22 cellular contexts compared by ENCODE assay signal in the genomic region with DNA sequence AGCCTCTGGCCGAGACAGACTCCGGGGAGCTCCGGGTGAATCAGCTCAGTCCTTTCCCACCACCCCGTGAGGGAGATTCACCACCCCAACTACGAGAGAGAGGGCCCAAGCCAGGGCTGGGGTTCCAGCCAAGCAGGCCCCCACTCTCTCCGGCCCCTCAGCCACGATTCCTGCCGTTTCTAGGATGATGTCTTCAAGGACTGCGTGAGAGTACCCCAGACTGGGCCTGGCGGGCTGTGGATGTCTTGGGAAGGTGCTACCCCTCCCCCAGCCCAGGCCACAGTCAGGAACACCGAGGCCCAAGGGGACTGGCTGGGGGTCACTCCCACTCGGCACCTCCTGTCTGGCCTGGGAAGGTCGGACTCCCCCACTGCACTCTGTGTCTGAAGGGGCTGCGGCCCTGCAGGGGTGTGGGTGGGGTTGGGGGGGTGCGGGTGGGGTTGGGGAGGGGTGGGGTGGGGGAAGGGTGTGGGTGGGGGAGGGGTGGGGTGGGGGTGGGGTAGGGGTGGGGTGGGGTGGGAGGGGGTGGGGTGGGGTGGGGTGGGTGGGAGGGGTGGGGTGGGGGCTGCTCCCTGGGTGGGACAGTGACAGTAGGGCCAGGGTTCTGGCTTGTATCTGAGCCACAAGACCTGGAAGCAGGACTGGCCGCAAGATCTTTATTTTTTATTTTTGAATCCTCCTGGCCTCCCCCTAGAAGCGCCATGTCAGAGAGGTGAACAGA. TPM values are rescaled to one million over a fixed set of nuclear protein-coding genes. Genes with fewer than 3 reads are reported as not detected.
A peak's percentile ranks its signal among the peaks of the same experiment; 100 is the strongest.
DNase-seq lines count a peak whose midpoint lies in the region; ATAC-seq, FAIRE-seq and TF ChIP-seq lines count a peak whose summit lies in the region.
"Had no signal": no experiment of that assay in that cellular context is flagged by ENCODE, and none has a peak within 500 bp of the region (broad histone marks: within the 10 kb centered on the region; RNA-seq: fewer than 3 reads in every experiment).

No MANE protein-coding gene starts in this region.

- H4K20me1 ChIP-seq in HepG2 (ENCODE audit: insufficient read depth, low read length): peaks cover 18% of the 10 kb centered on the region; the same call in 1 of the 2 replicates

- H3K9me3 Mint-ChIP-seq in endodermal cell: no peaks in the 10 kb centered on the region

- no peak for TF ChIP-seq RAD21 in HepG2 (CRISPR knock-in tag; IDR thresholded peaks at IDR 0.05)

- no peak overlapping the region for H3K27ac Mint-ChIP-seq in endodermal cell

- POLR2A ChIA-PET in HepG2 (lab: Yijun Ruan, JAX): no interaction called here

- intact Hi-C loops in HepG2 (cut with micrococcal nuclease; ENCODE audit: unreplicated experiment) (no loop called here), right lobe of liver (cut with DNase I) (no loop called here), gastrocnemius medialis (cut with DNase I; ENCODE audit: low total_unique reads) (loop anchor here (5.0 kb wide), 1 partner anchor 54 kb away; no protein-coding TSS in a partner anchor)

- H3K36me3 ChIP-seq in HepG2 (replicated peaks in 1 of 2; ENCODE audit: control insufficient read depth in 1 of 2, insufficient read depth in 2 of 2, low read length in 2 of 2) (no peaks in the 10 kb centered on the region), right lobe of liver (no peaks in the 10 kb centered on the region), endodermal cell (ENCODE audit: control insufficient read depth, insufficient read depth, low read length) (no peaks in the 10 kb centered on the region), gastrocnemius medialis (peaks cover 0 to 35% of the 10 kb centered on the region in 2 donors)
- H3K36me3 ChIP-seq: ovary had no signal

- CTCF ChIA-PET in HepG2 (lab: Yijun Ruan, JAX; ENCODE audit: low intra/inter-chr PET ratio, low total read pairs): no interaction called here

- no peak overlapping the region for H3K4me3 Mint-ChIP-seq in endodermal cell

- no peak for TF ChIP-seq POLR2A in HepG2 (IDR thresholded peaks at IDR 0.05; ENCODE audit: insufficient read depth in 1 of 2, low read depth in 2 of 2, low read length in 2 of 2)
- no peak for TF ChIP-seq POLR2A in right lobe of liver (IDR thresholded peaks at IDR 0.05)
- no peak for TF ChIP-seq POLR2A in gastrocnemius medialis (IDR thresholded peaks at IDR 0.05)

- H3K4me3 ChIP-seq in HepG2 (replicated peaks in 1 of 3; ENCODE audit: insufficient read depth in 1 of 3, low read depth in 2 of 3, low read length in 3 of 3): no peak overlapping the region
- H3K4me3 ChIP-seq in right lobe of liver: no peak overlapping the region
- H3K4me3 ChIP-seq in endodermal cell (ENCODE audit: low read length): no peak overlapping the region
- no peak overlapping the region for H3K4me3 ChIP-seq in gastrocnemius medialis
- H3K4me3 ChIP-seq: ovary had no signal

- H3K4me1 Mint-ChIP-seq in endodermal cell: no peaks in the 10 kb centered on the region

- DNase-seq in HepG2 (ENCODE audit: low spot score): no peak
- no peak for DNase-seq in right lobe of liver
- DNase-seq in endodermal cell: no peak
- DNase-seq in gastrocnemius medialis: no peak
- no peak for DNase-seq in NCI-H1092 (lab: John Stamatoyannopoulos, UW)
- DNase-seq in frontal cortex (ENCODE audit: low spot score in 2 of 2): no peak
- DNase-seq in NK-92 (lab: John Stamatoyannopoulos, UW; ENCODE audit: unreplicated experiment): no peak
- DNase-seq: activated CD4-positive, CD25-positive, alpha-beta regulatory T cell treated with anti-CD3 and anti-CD28 coated beads, Interleukin-2, amount 50 U/mL, for 72 hours; activated CD8-positive, alpha-beta memory T cell treated with anti-CD3 and anti-CD28 coated beads, Interleukin-2, amount 50 U/mL, for 4 hours; activated naive CD4-positive, alpha-beta T cell; aorta; EL; foreskin keratinocyte; NCI-H345; NK-92 treated with Interleukin-12 subunit alpha and Interleukin-12 subunit beta, amount 100 ng/mL, for 24 hours; ovary; small intestine; T-helper 1 cell had no signal

- H3K27ac ChIP-seq in HepG2 (ENCODE audit: extremely low read length, insufficient read depth, low read length): no peak overlapping the region
- no peak overlapping the region for H3K27ac ChIP-seq in right lobe of liver
- peak overlapping the region; percentile 49 for H3K27ac ChIP-seq in endodermal cell (ENCODE audit: low read depth, low read length)
- peak overlapping the region; percentile 70 to 97 (median 90) for H3K27ac ChIP-seq in gastrocnemius medialis
- H3K27ac ChIP-seq: foreskin keratinocyte, ovary had no signal

- ATAC-seq in HepG2: no peak; the same call in 2 of the 3 replicates
- no peak for ATAC-seq in right lobe of liver
- ATAC-seq in gastrocnemius medialis: no peak
- ATAC-seq in GM21423 (IDR thresholded peaks at IDR 0.05; ENCODE audit: unreplicated experiment): no peak
- ATAC-seq: foreskin keratinocyte had no signal

- FAIRE-seq in HepG2 (lab: Jason Lieb, UNC) (no peak), frontal cortex (lab: Jason Lieb, UNC) (no peak)
- FAIRE-seq: small intestine had no signal

- H3K9ac ChIP-seq in HepG2 (ENCODE audit: insufficient read depth, low read depth, low read length) (no peak overlapping the region), endodermal cell (ENCODE audit: extremely low read depth, low read length, poor library complexity, severe bottlenecking) (no peak overlapping the region)

- H3K4me1 ChIP-seq in HepG2 (ENCODE audit: insufficient read depth, low read length): no peaks in the 10 kb centered on the region
- H3K4me1 ChIP-seq in right lobe of liver: peaks cover 0 to 5% (median 0%) of the 10 kb centered on the region in 4 donors
- no peaks in the 10 kb centered on the region for H3K4me1 ChIP-seq in endodermal cell (ENCODE audit: control insufficient read depth, insufficient read depth, low read length)
- H3K4me1 ChIP-seq in gastrocnemius medialis: peaks cover 67% of the 10 kb centered on the region in 2 donors
- H3K4me1 ChIP-seq: foreskin keratinocyte had no signal

- no TSS peak for BruUV-seq in HepG2 (replicated peaks; lab: Mats Ljungman, UMichigan)

- H3K4me2 ChIP-seq in HepG2 (ENCODE audit: low read depth, low read length): no peak overlapping the region

- TF ChIP-seq EP300 in HepG2 (IDR thresholded peaks at IDR 0.05; ENCODE audit: low read depth in 2 of 2, low read length in 2 of 2): no peak
- TF ChIP-seq EP300 in HepG2 (CRISPR knock-in tag; IDR thresholded peaks at IDR 0.05; ENCODE audit: borderline replicate concordance): no peak

- H3K9me3 ChIP-seq in HepG2 (ENCODE audit: low read length) (no peaks in the 10 kb centered on the region), right lobe of liver (no peaks in the 10 kb centered on the region), endodermal cell (ENCODE audit: control insufficient read depth, low read length) (no peaks in the 10 kb centered on the region), gastrocnemius medialis (no peaks in the 10 kb centered on the region)
- H3K9me3 ChIP-seq: ovary had no signal

- in situ Hi-C loops in HepG2 (cut with HindIII; ENCODE audit: extremely low pct_ligation_motif_present, low pct_unique_long_range_greater_than_20kb): no loop called here
- in situ Hi-C loops in gastrocnemius medialis (cut with MboI; ENCODE audit: low sequenced_read_pairs in 4 of 4): no loop called here

- WGBS in HepG2 (ENCODE audit: low lambda C conversion rate): 37% methylated on average over 12 of the region's 17 CpGs
- WGBS in right lobe of liver (ENCODE audit: insufficient coverage, low coverage, low lambda C conversion rate, missing lambda C conversion rate): 79% methylated on average over 5 of the region's 17 CpGs
- 92% methylated on average over 6 to 15 of the region's 17 CpGs for WGBS in endodermal cell (ENCODE audit: insufficient coverage in 1 of 2, insufficient read length in 1 of 2), 2 experiments

- TF ChIP-seq CTCF in HepG2 (CRISPR knock-in tag; IDR thresholded peaks at IDR 0.05) (no peak), right lobe of liver (IDR thresholded peaks at IDR 0.05) (no peak), endodermal cell (conservative IDR thresholded peaks at IDR 0.05) (no peak), gastrocnemius medialis (IDR thresholded peaks at IDR 0.05 in 4 of 5, conservative IDR thresholded peaks at IDR 0.05 in 1 of 5) (no peak)

- H2AFZ ChIP-seq in HepG2 (ENCODE audit: low read length): no peak overlapping the region

- peaks cover 44 to 94% of the 10 kb centered on the region in 2 experiments for H3K27me3 ChIP-seq in HepG2 (ENCODE audit: control insufficient read depth in 1 of 2, insufficient read depth in 2 of 2, low read length in 2 of 2)
- H3K27me3 ChIP-seq in right lobe of liver: no peaks in the 10 kb centered on the region
- no peaks in the 10 kb centered on the region for H3K27me3 ChIP-seq in endodermal cell (ENCODE audit: control insufficient read depth, insufficient read depth, low read length, poor library complexity, severe bottlenecking)
- no peaks in the 10 kb centered on the region for H3K27me3 ChIP-seq in gastrocnemius medialis
- H3K27me3 ChIP-seq: foreskin keratinocyte, ovary had no signal

- H3K79me2 ChIP-seq in HepG2 (ENCODE audit: insufficient read depth, low read length): no peaks in the 10 kb centered on the region

- H3K36me3 Mint-ChIP-seq in endodermal cell (ENCODE audit: low read depth): no peaks in the 10 kb centered on the region

- H3K27me3 Mint-ChIP-seq in endodermal cell (ENCODE audit: insufficient read depth): no peaks in the 10 kb centered on the region

RNA-seq across cellular contexts. Expression of gene PABPN1L, which starts 21.8 kb away (rescaled TPM):
- total RNA-seq in HepG2 (2016; rRNA removed; fragmentation: Illumina TruSeq; extraction: Trizol) (not detected in 2 replicates), right lobe of liver (under 1 TPM in 1 of 6 experiments, not detected in 5; 0.37 TPM), endodermal cell (not detected), gastrocnemius medialis (not detected), frontal cortex (not detected)
- total RNA-seq in HepG2 (2016; cell fraction: cytosol; rRNA removed; fragmentation: Illumina TruSeq; extraction: Trizol; ENCODE audit: low read depth): not detected in 2 replicates
- total RNA-seq in HepG2 (2016; cell fraction: insoluble cytoplasmic fraction; rRNA removed; fragmentation: Illumina TruSeq; extraction: Trizol): not detected in 2 replicates
- total RNA-seq in HepG2 (2016; cell fraction: membrane; rRNA removed; fragmentation: Illumina TruSeq; extraction: Trizol): not detected in 2 replicates
- total RNA-seq in HepG2 (2016; cell fraction: nucleus; rRNA removed; fragmentation: Illumina TruSeq; extraction: Trizol): not detected in 2 replicates
- polyA plus RNA-seq in HepG2 (2011; rRNA removed): not detected in 2 replicates
- polyA plus RNA-seq in HepG2 (2011; cell fraction: cytosol; rRNA removed): not detected in 2 replicates
- polyA plus RNA-seq in HepG2 (2011; cell fraction: nucleus; rRNA removed): not detected in 2 replicates
- not detected in 2 replicates for polyA plus RNA-seq in HepG2 (2012)
- not detected in 2 replicates for polyA plus RNA-seq in HepG2 (2016; cell fraction: cytosol; fragmentation: Illumina TruSeq; extraction: Trizol; ENCODE audit: low read depth)
- polyA plus RNA-seq in HepG2 (2016; cell fraction: insoluble cytoplasmic fraction; fragmentation: Illumina TruSeq; extraction: Trizol; ENCODE audit: low read depth): not detected in 2 replicates
- not detected in 2 replicates for polyA plus RNA-seq in HepG2 (2016; cell fraction: membrane; fragmentation: Illumina TruSeq; extraction: Trizol; ENCODE audit: low read depth)
- not detected in 2 replicates for polyA plus RNA-seq in HepG2 (2016; cell fraction: nucleus; fragmentation: Illumina TruSeq; extraction: Trizol; ENCODE audit: insufficient read depth, low read depth)
- not detected in 2 replicates for polyA minus RNA-seq in HepG2 (2011; rRNA and poly(A)+ RNA removed; ENCODE audit: low replicate concordance)
- polyA minus RNA-seq in HepG2 (2011; cell fraction: cytosol; rRNA and poly(A)+ RNA removed): not detected in 2 replicates
- not detected in 2 replicates for polyA minus RNA-seq in HepG2 (2011; cell fraction: nucleus; rRNA and poly(A)+ RNA removed)
- not detected for polyA plus RNA-seq in endodermal cell (2013, experiment 1 of 2)
- polyA plus RNA-seq in endodermal cell (2013, experiment 2 of 2): not detected
- total RNA-seq: aorta, chondrocyte, foreskin keratinocyte, ovary, urinary bladder had no signal
- polyA plus RNA-seq: aorta, foreskin keratinocyte, liver, small intestine, urinary bladder had no signal

RNA-seq across cellular contexts. Expression of gene TRAPPC2L, which starts 31.3 kb away (rescaled TPM):
- 107 and 158 TPM in 2 replicates for total RNA-seq in HepG2 (2016; rRNA removed; fragmentation: Illumina TruSeq; extraction: Trizol)
- 39.7 and 49.5 TPM in 2 replicates for total RNA-seq in HepG2 (2016; cell fraction: cytosol; rRNA removed; fragmentation: Illumina TruSeq; extraction: Trizol; ENCODE audit: low read depth)
- total RNA-seq in HepG2 (2016; cell fraction: insoluble cytoplasmic fraction; rRNA removed; fragmentation: Illumina TruSeq; extraction: Trizol): 117 and 161 TPM in 2 replicates
- 55.4 and 64.8 TPM in 2 replicates for total RNA-seq in HepG2 (2016; cell fraction: membrane; rRNA removed; fragmentation: Illumina TruSeq; extraction: Trizol)
- 54.9 and 68.3 TPM in 2 replicates for total RNA-seq in HepG2 (2016; cell fraction: nucleus; rRNA removed; fragmentation: Illumina TruSeq; extraction: Trizol)
- 94.9 and 96.3 TPM in 2 replicates for polyA plus RNA-seq in HepG2 (2011; rRNA removed)
- polyA plus RNA-seq in HepG2 (2011; cell fraction: cytosol; rRNA removed): 49.7 and 65.0 TPM in 2 replicates
- polyA plus RNA-seq in HepG2 (2011; cell fraction: nucleus; rRNA removed): 60.0 and 63.3 TPM in 2 replicates
- 72.5 and 94.4 TPM in 2 replicates for polyA plus RNA-seq in HepG2 (2012)
- polyA plus RNA-seq in HepG2 (2016; cell fraction: cytosol; fragmentation: Illumina TruSeq; extraction: Trizol; ENCODE audit: low read depth): 51.9 and 69.2 TPM in 2 replicates
- 217 and 222 TPM in 2 replicates for polyA plus RNA-seq in HepG2 (2016; cell fraction: insoluble cytoplasmic fraction; fragmentation: Illumina TruSeq; extraction: Trizol; ENCODE audit: low read depth)
- polyA plus RNA-seq in HepG2 (2016; cell fraction: membrane; fragmentation: Illumina TruSeq; extraction: Trizol; ENCODE audit: low read depth): 75.4 and 76.3 TPM in 2 replicates
- polyA plus RNA-seq in HepG2 (2016; cell fraction: nucleus; fragmentation: Illumina TruSeq; extraction: Trizol; ENCODE audit: insufficient read depth, low read depth): 124 and 134 TPM in 2 replicates
- 63.0 and 105 TPM in 2 replicates for polyA minus RNA-seq in HepG2 (2011; rRNA and poly(A)+ RNA removed; ENCODE audit: low replicate concordance)
- 10.9 and 13.1 TPM in 2 replicates for polyA minus RNA-seq in HepG2 (2011; cell fraction: cytosol; rRNA and poly(A)+ RNA removed)
- 45.4 and 54.3 TPM in 2 replicates for polyA minus RNA-seq in HepG2 (2011; cell fraction: nucleus; rRNA and poly(A)+ RNA removed)
- total RNA-seq in right lobe of liver: 10 to 100 TPM; 15.1 to 25.5 (median 20.1) TPM
- 100 to 1,000 TPM; 110 TPM for total RNA-seq in endodermal cell
- polyA plus RNA-seq in endodermal cell (2013, experiment 1 of 2): 93.1 TPM
- 81.8 TPM for polyA plus RNA-seq in endodermal cell (2013, experiment 2 of 2)
- 10 to 100 TPM; 17.8 to 27.9 (median 20.5) TPM for total RNA-seq in gastrocnemius medialis
- 26.5 TPM for total RNA-seq in frontal cortex

RNA-seq across cellular contexts. Expression of gene GALNS, which starts 31.5 kb away (rescaled TPM):
- total RNA-seq in HepG2 (2016; rRNA removed; fragmentation: Illumina TruSeq; extraction: Trizol): 2.8 and 9.2 TPM in 2 replicates
- 3.6 and 3.7 TPM in 2 replicates for total RNA-seq in HepG2 (2016; cell fraction: cytosol; rRNA removed; fragmentation: Illumina TruSeq; extraction: Trizol; ENCODE audit: low read depth)
- total RNA-seq in HepG2 (2016; cell fraction: insoluble cytoplasmic fraction; rRNA removed; fragmentation: Illumina TruSeq; extraction: Trizol): 2.6 and 11.0 TPM in 2 replicates
- total RNA-seq in HepG2 (2016; cell fraction: membrane; rRNA removed; fragmentation: Illumina TruSeq; extraction: Trizol): 4.2 and 5.1 TPM in 2 replicates
- 12.2 and 14.1 TPM in 2 replicates for total RNA-seq in HepG2 (2016; cell fraction: nucleus; rRNA removed; fragmentation: Illumina TruSeq; extraction: Trizol)
- polyA plus RNA-seq in HepG2 (2011; rRNA removed): 9.5 and 9.8 TPM in 2 replicates
- 7.1 and 10.3 TPM in 2 replicates for polyA plus RNA-seq in HepG2 (2011; cell fraction: cytosol; rRNA removed)
- 30.6 and 39.2 TPM in 2 replicates for polyA plus RNA-seq in HepG2 (2011; cell fraction: nucleus; rRNA removed)
- 8.2 and 13.0 TPM in 2 replicates for polyA plus RNA-seq in HepG2 (2012)
- polyA plus RNA-seq in HepG2 (2016; cell fraction: cytosol; fragmentation: Illumina TruSeq; extraction: Trizol; ENCODE audit: low read depth): 2.4 and 2.8 TPM in 2 replicates
- polyA plus RNA-seq in HepG2 (2016; cell fraction: insoluble cytoplasmic fraction; fragmentation: Illumina TruSeq; extraction: Trizol; ENCODE audit: low read depth): 4.4 and 4.7 TPM in 2 replicates
- 4.1 and 4.7 TPM in 2 replicates for polyA plus RNA-seq in HepG2 (2016; cell fraction: membrane; fragmentation: Illumina TruSeq; extraction: Trizol; ENCODE audit: low read depth)
- polyA plus RNA-seq in HepG2 (2016; cell fraction: nucleus; fragmentation: Illumina TruSeq; extraction: Trizol; ENCODE audit: insufficient read depth, low read depth): 27.3 and 29.9 TPM in 2 replicates
- polyA minus RNA-seq in HepG2 (2011; rRNA and poly(A)+ RNA removed; ENCODE audit: low replicate concordance): 11.5 and 13.9 TPM in 2 replicates
- 5.2 and 6.1 TPM in 2 replicates for polyA minus RNA-seq in HepG2 (2011; cell fraction: cytosol; rRNA and poly(A)+ RNA removed)
- 13.4 and 18.0 TPM in 2 replicates for polyA minus RNA-seq in HepG2 (2011; cell fraction: nucleus; rRNA and poly(A)+ RNA removed)
- 10 to 100 TPM in 5 of 6 experiments, 1 to 10 TPM in 1; 9.2 to 20.6 (median 16.5) TPM for total RNA-seq in right lobe of liver
- 10 to 100 TPM; 32.2 to 39.6 TPM for total RNA-seq in endodermal cell
- polyA plus RNA-seq in endodermal cell (2013, experiment 1 of 2): 14.9 TPM
- polyA plus RNA-seq in endodermal cell (2013, experiment 2 of 2): 11.2 TPM
- total RNA-seq in gastrocnemius medialis: 10 to 100 TPM in 2 of 4 donors, 1 to 10 TPM in 2; 8.8 to 14.7 (median 10.0) TPM
- 5.7 TPM for total RNA-seq in frontal cortex

Comparison
In these comparisons a context has a peak if more than half of its experiments do, and no peak if none do; other contexts are left out.
1. H3K27ac ChIP-seq: peak in endodermal cell (single experiment) and gastrocnemius medialis (4 of 4); none in HepG2 (single experiment) and right lobe of liver (0 of 3).